ENCODE assay signal across 8 cellular contexts in genomic region chr14:56339855-56340701, GRCh38.
DNase-seq lines count a peak whose midpoint lies in the region; ATAC-seq, FAIRE-seq and TF ChIP-seq lines count a peak whose summit lies in the region.

No MANE protein-coding gene starts in this region.

- no peaks in the 10 kb centered on the region for H4K20me1 ChIP-seq in Karpas-422 (ENCODE audit: insufficient read depth, low read depth, low read length)

- H3K79me2 ChIP-seq in Karpas-422 (ENCODE audit: low read length) (no peaks in the 10 kb centered on the region), trophoblast cell (ENCODE audit: control insufficient read depth, insufficient read depth, low read length, poor library complexity) (no peaks in the 10 kb centered on the region)

- H3K27ac ChIP-seq in Karpas-422 (ENCODE audit: low read length) (no peak overlapping the region), RWPE2 (ENCODE audit: poor library complexity, severe bottlenecking) (no peak overlapping the region), trophoblast cell (ENCODE audit: low read depth, low read length) (no peak overlapping the region)

- H2BK120ac ChIP-seq in trophoblast cell (ENCODE audit: insufficient read depth, low read length, poor library complexity): no peak overlapping the region

- H2AFZ ChIP-seq in Karpas-422 (ENCODE audit: low read length) (no peak overlapping the region), trophoblast cell (ENCODE audit: insufficient read depth, low read length, poor library complexity) (no peak overlapping the region)

- H4K91ac ChIP-seq in trophoblast cell (ENCODE audit: low read depth, low read length): no peak overlapping the region

- H3K9ac ChIP-seq in Karpas-422 (ENCODE audit: low read length): no peak overlapping the region
- no peak overlapping the region for H3K9ac ChIP-seq in trophoblast cell (ENCODE audit: low read length)

- H4K8ac ChIP-seq in trophoblast cell (ENCODE audit: low read depth, low read length): no peak overlapping the region

- H3K36me3 ChIP-seq in Karpas-422 (ENCODE audit: insufficient read depth, low read length) (no peaks in the 10 kb centered on the region), RWPE2 (ENCODE audit: low read depth) (no peaks in the 10 kb centered on the region), trophoblast cell (ENCODE audit: control insufficient read depth in 1 of 2, insufficient read depth in 2 of 2, low read length in 2 of 2) (no peaks in the 10 kb centered on the region)

- no peaks in the 10 kb centered on the region for H3K79me1 ChIP-seq in trophoblast cell (ENCODE audit: low read length)

- H3K18ac ChIP-seq in trophoblast cell (ENCODE audit: low read length): no peak overlapping the region

- H4K12ac ChIP-seq in trophoblast cell (ENCODE audit: low read depth, low read length): no peak overlapping the region

- peak; percentile 97 for TF ChIP-seq CTCF in RWPE2 (IDR thresholded peaks at IDR 0.05; ENCODE audit: poor library complexity, severe bottlenecking)

- ATAC-seq in GM21515 (IDR thresholded peaks at IDR 0.05; ENCODE audit: unreplicated experiment) (peak; percentile 68), RWPE2 (ENCODE audit: low read depth) (peak; percentile 97)

- peak; percentile 69 for DNase-seq in CMK (ENCODE audit: low read depth)
- peak; percentile 88 for DNase-seq in Karpas-422
- no peak for DNase-seq in RWPE2 (ENCODE audit: low spot score)
- peak; percentile 49 for DNase-seq in activated naive CD4-positive, alpha-beta T cell treated with Interleukin-2 at 50 U/mL for 16 hours
- DNase-seq in glomerular visceral epithelial cell (ENCODE audit: extremely low spot score): peak; percentile 82
- DNase-seq in trophoblast cell: peak; percentile 69 to 80
- peak; percentile 85 for DNase-seq in urothelium cell line (ENCODE audit: low spot score)

- WGBS in trophoblast cell (ENCODE audit: extremely low coverage, insufficient coverage, insufficient read length): no CpG with 5 or more reads among the region's 9 CpGs

- H3K14ac ChIP-seq in trophoblast cell (ENCODE audit: low read length): no peak overlapping the region

- no peak overlapping the region for H3K4ac ChIP-seq in trophoblast cell (ENCODE audit: low read depth, low read length)

- H2BK12ac ChIP-seq in trophoblast cell (ENCODE audit: low read length): no peak overlapping the region

- H3K27me3 ChIP-seq in Karpas-422 (ENCODE audit: low read length) (no peaks in the 10 kb centered on the region), RWPE2 (ENCODE audit: insufficient read depth, poor library complexity, severe bottlenecking) (no peaks in the 10 kb centered on the region), trophoblast cell (ENCODE audit: insufficient read depth, low read length) (no peaks in the 10 kb centered on the region)

- peaks cover 5% of the 10 kb centered on the region; the same call in 1 of the 2 replicates for H3K4me1 ChIP-seq in Karpas-422 (ENCODE audit: low read length)
- H3K4me1 ChIP-seq in RWPE2 (ENCODE audit: insufficient read depth, poor library complexity, severe bottlenecking): peaks cover 4% of the 10 kb centered on the region
- H3K4me1 ChIP-seq in trophoblast cell (ENCODE audit: control insufficient read depth in 1 of 2, insufficient read depth in 2 of 2, low read length in 2 of 2): no peaks in the 10 kb centered on the region

- no peak overlapping the region for H3K23ac ChIP-seq in trophoblast cell (ENCODE audit: low read length)

- no peaks in the 10 kb centered on the region for H3K9me3 ChIP-seq in Karpas-422 (ENCODE audit: low read length)
- H3K9me3 ChIP-seq in RWPE2 (ENCODE audit: severe bottlenecking): no peaks in the 10 kb centered on the region
- H3K9me3 ChIP-seq in trophoblast cell (ENCODE audit: insufficient read depth, low read depth, low read length): no peaks in the 10 kb centered on the region

- H2BK5ac ChIP-seq in trophoblast cell (ENCODE audit: low read depth, low read length, poor library complexity): no peak overlapping the region

- H3K4me2 ChIP-seq in Karpas-422 (ENCODE audit: low read depth, low read length, poor library complexity, severe bottlenecking): no peak overlapping the region
- H3K4me2 ChIP-seq in trophoblast cell (ENCODE audit: low read length): no peak overlapping the region

- H2AK5ac ChIP-seq in trophoblast cell (ENCODE audit: low read length): no peak overlapping the region

- H3K4me3 ChIP-seq in Karpas-422 (ENCODE audit: low read length) (no peak overlapping the region), RWPE2 (ENCODE audit: severe bottlenecking) (no peak overlapping the region), trophoblast cell (ENCODE audit: low read depth, low read length) (no peak overlapping the region)

- no peaks in the 10 kb centered on the region for H3K9me2 ChIP-seq in Karpas-422 (replicated peaks; ENCODE audit: insufficient read depth, low read length)

- peak; percentile 17 for FAIRE-seq in urothelium cell line (lab: Jason Lieb, UNC)
